20 cellular contexts compared by ENCODE assay signal in the genomic region with DNA sequence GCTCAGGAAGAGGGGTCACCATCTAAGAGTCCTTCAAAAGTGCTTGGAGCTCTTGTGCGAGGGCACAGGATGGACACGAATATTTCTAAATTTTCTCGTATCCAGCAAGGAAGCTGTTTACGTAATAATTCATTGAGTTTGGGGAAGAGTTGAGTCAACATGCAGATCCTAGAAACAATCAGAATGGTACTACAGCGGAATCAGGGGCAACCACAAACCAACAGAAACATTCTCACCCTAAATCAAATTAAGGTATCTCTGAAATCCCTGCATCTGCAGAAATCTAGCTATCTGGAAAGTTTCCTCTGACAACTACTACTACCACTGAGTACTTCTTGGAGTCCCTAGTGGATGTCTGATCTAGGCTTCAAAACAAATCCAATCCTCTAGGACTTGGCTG.
"Had no signal": no experiment of that assay in that cellular context is flagged by ENCODE, and none has a peak within 500 bp of the region (broad histone marks: within the 10 kb centered on the region; RNA-seq: fewer than 3 reads in every experiment).

No MANE protein-coding gene starts in this region.

- H3K36me3 ChIP-seq: Peyer's patch, SJCRH30 had no signal

- H3K4me3 ChIP-seq: body of pancreas, Peyer's patch, SJCRH30 had no signal

- H3K4me2 ChIP-seq: SK-N-SH had no signal

- DNase-seq: activated CD4-positive, alpha-beta memory T cell treated with anti-CD3 and anti-CD28 coated beads, Interleukin-2, amount 10 ng/mL, durations not matched to agents 7 days and 5 days; activated CD4-positive, alpha-beta T cell treated with anti-CD3 and anti-CD28 coated beads for 36 hours; activated CD4-positive, alpha-beta T cell treated with anti-CD3 and anti-CD28 coated beads, Interleukin-2, amount 50 U/mL, for 1 hour; activated CD4-positive, CD25-positive, alpha-beta regulatory T cell; activated gamma-delta T cell treated with Interleukin-2 at 50 U/mL for 16 hours; activated T-cell treated with anti-CD3 and anti-CD28 coated beads for 4 hours; activated T-cell treated with anti-CD3 and anti-CD28 coated beads, Interleukin-2, amount 50 U/mL, for 48 hours; body of pancreas; MM.1S; NCI-H1105; NCI-H1436 treated with DMSO at 0.1 percent for 48 hours; NCI-H187; NCI-H2081; NCI-H524; Peyer's patch; Right ventricle myocardium superior; SJCRH30; SK-N-SH had no signal

- H3K9me3 ChIP-seq: body of pancreas, Peyer's patch, SJCRH30, SK-N-SH had no signal

- H3K9ac ChIP-seq: SK-N-SH had no signal

- ATAC-seq: activated CD4-positive, alpha-beta T cell treated with anti-CD3 and anti-CD28 coated beads for 36 hours; body of pancreas had no signal

- H3K27ac ChIP-seq: body of pancreas, Peyer's patch, RWPE1, SJCRH30, VCaP had no signal

- H3K4me1 ChIP-seq: body of pancreas, Peyer's patch had no signal

- H3K27me3 ChIP-seq: body of pancreas, Peyer's patch, SJCRH30 had no signal
